28 cellular contexts compared by ENCODE assay signal in the genomic region with DNA sequence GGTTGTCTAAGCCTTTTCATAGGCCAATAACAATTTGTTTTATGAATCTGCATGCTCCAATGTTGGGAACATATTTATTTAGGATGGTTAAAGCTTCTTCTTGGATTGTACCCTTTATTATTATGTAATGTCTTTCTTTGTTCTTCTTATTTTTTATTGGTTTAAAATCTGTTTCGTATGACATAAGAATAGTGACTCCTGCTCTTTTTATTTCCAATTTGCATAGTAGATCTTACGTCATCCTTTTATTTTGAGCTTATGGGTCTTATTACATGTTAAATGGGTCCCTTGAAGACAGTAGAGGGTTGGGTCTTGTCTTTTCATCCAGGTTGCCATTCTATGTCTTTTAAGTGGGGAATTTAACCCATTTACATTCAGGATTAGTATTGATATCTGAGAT.
"Had no signal": no experiment of that assay in that cellular context is flagged by ENCODE, and none has a peak within 500 bp of the region (broad histone marks: within the 10 kb centered on the region; RNA-seq: fewer than 3 reads in every experiment).

No MANE protein-coding gene starts in this region.

- FAIRE-seq: colon, endometrium, endothelial cell of umbilical vein, frontal cortex had no signal

- DNase-seq: colonic mucosa; cortex of kidney; dermis blood vessel endothelial cell; dorsolateral prefrontal cortex; effector CD4-positive, alpha-beta T cell; effector CD8-positive, alpha-beta T cell; effector memory CD4-positive, alpha-beta T cell; effector memory CD8-positive, alpha-beta T cell; endodermal cell; erythroblast; esophagus squamous epithelium; foreskin fibroblast; foreskin keratinocyte; foreskin melanocyte; gastrocnemius medialis; glutamatergic neuron; head of caudate nucleus; heart left ventricle; heart right ventricle had no signal

- H3K4me3 ChIP-seq: colonic mucosa, coronary artery, dorsolateral prefrontal cortex, esophagus muscularis mucosa, esophagus squamous epithelium, gastrocnemius medialis, gastroesophageal sphincter, heart left ventricle, heart right ventricle had no signal

- ATAC-seq: effector memory CD8-positive, alpha-beta T cell; esophagus mucosa; foreskin keratinocyte; gastrocnemius medialis; gastroesophageal sphincter; heart left ventricle; heart right ventricle had no signal

- H3K36me3 ChIP-seq: colonic mucosa, esophagus muscularis mucosa, esophagus squamous epithelium, gastrocnemius medialis, gastroesophageal sphincter, heart left ventricle, heart right ventricle had no signal

- H3K27ac ChIP-seq: colonic mucosa, coronary artery, dorsolateral prefrontal cortex, epithelial cell of prostate, esophagus muscularis mucosa, esophagus squamous epithelium, foreskin keratinocyte, gastrocnemius medialis, gastroesophageal sphincter, heart left ventricle, heart right ventricle had no signal

- H3K9me3 ChIP-seq: colonic mucosa had no signal

- H3K4me1 ChIP-seq: colonic mucosa, esophagus muscularis mucosa, esophagus squamous epithelium, foreskin keratinocyte, gastrocnemius medialis, gastroesophageal sphincter, heart left ventricle, heart right ventricle had no signal

- H3K27me3 ChIP-seq: colonic mucosa, dorsolateral prefrontal cortex, esophagus muscularis mucosa, esophagus squamous epithelium, foreskin keratinocyte, gastrocnemius medialis, gastroesophageal sphincter, heart left ventricle, heart right ventricle had no signal
